In the genomic region with DNA sequence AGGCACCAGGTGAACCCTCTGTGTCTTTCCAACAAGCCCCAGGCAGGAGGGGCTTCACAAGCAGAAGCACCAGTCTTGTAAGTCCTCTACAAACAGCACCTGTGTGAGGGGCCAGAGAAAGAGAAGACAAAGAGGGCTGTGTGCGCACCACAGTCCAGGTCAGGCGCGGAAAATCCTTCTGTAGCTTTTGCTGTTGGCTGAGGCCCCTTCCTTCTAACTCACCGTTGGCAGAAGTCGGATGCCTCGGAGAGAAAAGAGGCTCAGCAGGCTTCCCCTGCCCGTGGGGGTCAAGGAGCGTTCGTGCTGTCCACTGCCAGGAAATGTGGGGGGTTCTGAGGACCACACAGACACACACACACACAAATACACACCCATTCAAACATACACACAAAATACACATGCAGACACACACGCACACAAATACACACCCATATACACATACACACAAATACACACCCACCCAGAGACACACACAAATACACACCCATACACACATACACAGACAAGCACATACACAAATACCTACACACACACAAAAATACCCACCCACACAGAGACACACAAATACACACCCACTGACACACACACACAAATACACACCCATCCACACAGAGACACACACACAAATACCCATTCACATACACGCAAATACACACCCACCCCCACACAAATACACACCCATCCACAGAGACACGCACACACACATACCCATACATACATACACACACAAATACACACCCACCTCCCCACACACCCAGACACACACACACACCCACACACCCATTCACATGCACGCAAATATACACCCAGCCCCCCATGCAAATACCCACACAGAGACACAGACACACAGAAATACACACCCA, we compare ENCODE assay signal across 1 cellular context.
TF ChIP-seq lines count a peak whose summit lies in the region.

No MANE protein-coding gene starts in this region.

TF ChIP-seq in H1, 55 proteins besides CTCF, POLR2A, EP300 and RAD21:
- no peak for TF ChIP-seq NANOG (IDR thresholded peaks at IDR 0.05; ENCODE audit: insufficient read depth, low read depth, low read length, poor library complexity, severe bottlenecking)
